Comparison of ENCODE assay signal across 22 cellular contexts in genomic region chr1:169217621-169218020, GRCh38.
A peak's percentile ranks its signal among the peaks of the same experiment; 100 is the strongest.
DNase-seq lines count a peak whose midpoint lies in the region; ATAC-seq and TF ChIP-seq lines count a peak whose summit lies in the region.
"Had no signal": no experiment of that assay in that cellular context is flagged by ENCODE, and none has a peak within 500 bp of the region (broad histone marks: within the 10 kb centered on the region; RNA-seq: fewer than 3 reads in every experiment).

No MANE protein-coding gene starts in this region.

- H3K4me3 ChIP-seq in GM12865 (ENCODE audit: low read depth, low read length) (no peak overlapping the region), HUES48 (ENCODE audit: low read depth, low read length) (no peak overlapping the region)
- H3K4me3 ChIP-seq: Peyer's patch, SJCRH30, uterus had no signal

- H3K4me1 Mint-ChIP-seq in natural killer cell (peaks cover 11 to 16% of the 10 kb centered on the region in 2 donors), mesothelial cell of epicardium (no peaks in the 10 kb centered on the region)
- H3K4me1 Mint-ChIP-seq: activated naive CD4-positive, alpha-beta T cell treated with anti-CD3 and anti-CD28 coated beads, Interleukin-2, amount 10 ng/mL, durations not matched to agents 7 days and 5 days had no signal

- ATAC-seq in natural killer cell: peak; percentile 76 to 98 (median 76)
- ATAC-seq: left colon had no signal

- H3K27ac ChIP-seq in HUES48 (ENCODE audit: low read depth, low read length): no peak overlapping the region
- H3K27ac ChIP-seq: C4-2B, foreskin keratinocyte, HL-60, Peyer's patch, SJCRH30, uterus had no signal

- H3K9me3 Mint-ChIP-seq in natural killer cell (no peaks in the 10 kb centered on the region), mesothelial cell of epicardium (peaks cover 4% of the 10 kb centered on the region)
- H3K9me3 Mint-ChIP-seq: activated naive CD4-positive, alpha-beta T cell treated with anti-CD3 and anti-CD28 coated beads, Interleukin-2, amount 10 ng/mL, durations not matched to agents 7 days and 5 days; activated T-helper 1 cell treated with anti-CD3 and anti-CD28 coated beads, Interleukin-12 subunit alpha, Interleukin-12 subunit beta, Interleukin-2, Interleukin-4 antibody, amounts not matched to agents 30 ng/mL and 10 ng/mL and 1 ng/mL, durations not matched to agents 14 hours and 24 hours and 36 hours had no signal

- no peaks in the 10 kb centered on the region for H3K9me3 ChIP-seq in HUES48 (ENCODE audit: control insufficient read depth, insufficient read depth, low read length)
- H3K9me3 ChIP-seq: Peyer's patch, SJCRH30, uterus had no signal

- intact Hi-C loops in natural killer cell (cut with micrococcal nuclease): no loop called here

- DNase-seq in GM12865 (ENCODE audit: low read depth): peak; percentile 4
- peak; percentile 61 for DNase-seq in SKM-1 (lab: John Stamatoyannopoulos, UW; ENCODE audit: unreplicated experiment)
- DNase-seq in natural killer cell: no peak
- DNase-seq in mesothelial cell of epicardium (ENCODE audit: low spot score in 2 of 2, unreplicated experiment in 2 of 2): no peak
- no peak for DNase-seq in NCI-H226
- DNase-seq in activated CD4-positive, alpha-beta T cell treated with anti-CD3 and anti-CD28 coated beads for 48 hours: no peak
- DNase-seq: activated CD4-positive, alpha-beta T cell treated with anti-CD3 and anti-CD28 coated beads, Interleukin-2, amount 50 U/mL, for 1 hour; activated naive CD4-positive, alpha-beta T cell treated with anti-CD3 and anti-CD28 coated beads, Interleukin-2, amount 10 ng/mL, durations not matched to agents 7 days and 5 days; effector memory CD4-positive, alpha-beta T cell; H7; left colon; mesenchymal stem cell; NCI-H2081; NCI-H446 treated with DMSO at 0.1 percent for 48 hours; Peyer's patch; uterus had no signal

- H3K36me3 Mint-ChIP-seq in natural killer cell (no peaks in the 10 kb centered on the region), mesothelial cell of epicardium (peaks cover 5% of the 10 kb centered on the region)
- H3K36me3 Mint-ChIP-seq: activated naive CD4-positive, alpha-beta T cell treated with anti-CD3 and anti-CD28 coated beads, Interleukin-2, amount 10 ng/mL, durations not matched to agents 7 days and 5 days had no signal

- H3K4me1 ChIP-seq in HUES48 (ENCODE audit: control insufficient read depth, insufficient read depth, low read length): peaks cover 17% of the 10 kb centered on the region
- H3K4me1 ChIP-seq: Peyer's patch, SJCRH30, uterus had no signal

- H3K27ac Mint-ChIP-seq in natural killer cell (peak overlapping the region in 1 of 2 donors; percentile 76), mesothelial cell of epicardium (no peak overlapping the region)
- H3K27ac Mint-ChIP-seq: activated naive CD4-positive, alpha-beta T cell treated with anti-CD3 and anti-CD28 coated beads, Interleukin-2, amount 10 ng/mL, durations not matched to agents 7 days and 5 days; activated T-helper 1 cell treated with anti-CD3 and anti-CD28 coated beads, Interleukin-12 subunit alpha, Interleukin-12 subunit beta, Interleukin-2, Interleukin-4 antibody, amounts not matched to agents 30 ng/mL and 10 ng/mL and 1 ng/mL, durations not matched to agents 14 hours and 24 hours and 36 hours had no signal

- peak overlapping the region; percentile 33; the same call in 1 of the 2 replicates for H3K9ac ChIP-seq in HUES48 (ENCODE audit: low read depth, low read length)

- H3K36me3 ChIP-seq in HUES48 (ENCODE audit: control insufficient read depth, insufficient read depth, low read length): no peaks in the 10 kb centered on the region
- H3K36me3 ChIP-seq: Peyer's patch, SJCRH30 had no signal

- peaks cover 0 to 5% of the 10 kb centered on the region in 2 donors for H3K27me3 Mint-ChIP-seq in natural killer cell (ENCODE audit: low read depth in 2 of 2)
- H3K27me3 Mint-ChIP-seq in mesothelial cell of epicardium (ENCODE audit: low read depth): no peaks in the 10 kb centered on the region
- H3K27me3 Mint-ChIP-seq: activated naive CD4-positive, alpha-beta T cell treated with anti-CD3 and anti-CD28 coated beads, Interleukin-2, amount 10 ng/mL, durations not matched to agents 7 days and 5 days had no signal

- H3K4me3 Mint-ChIP-seq in natural killer cell (peak overlapping the region; percentile 79), mesothelial cell of epicardium (no peak overlapping the region)
- H3K4me3 Mint-ChIP-seq: activated naive CD4-positive, alpha-beta T cell treated with anti-CD3 and anti-CD28 coated beads, Interleukin-2, amount 10 ng/mL, durations not matched to agents 7 days and 5 days; activated T-helper 1 cell treated with anti-CD3 and anti-CD28 coated beads, Interleukin-12 subunit alpha, Interleukin-12 subunit beta, Interleukin-2, Interleukin-4 antibody, amounts not matched to agents 30 ng/mL and 10 ng/mL and 1 ng/mL, durations not matched to agents 14 hours and 24 hours and 36 hours had no signal

- H3K27me3 ChIP-seq in HUES48 (ENCODE audit: control insufficient read depth, insufficient read depth, low read length): no peaks in the 10 kb centered on the region
- H3K27me3 ChIP-seq: foreskin keratinocyte, Peyer's patch, SJCRH30, uterus had no signal

- no peak for TF ChIP-seq CTCF in GM12865 (IDR thresholded peaks at IDR 0.05; ENCODE audit: insufficient read depth, low read depth, low read length, missing control alignments)
- no peak for TF ChIP-seq CTCF in natural killer cell (IDR thresholded peaks at IDR 0.05)
- TF ChIP-seq CTCF in mesothelial cell of epicardium (IDR thresholded peaks at IDR 0.05; ENCODE audit: unreplicated experiment): no peak

Comparison
In these comparisons a context has a peak if more than half of its experiments do, and no peak if none do; other contexts are left out.
1. DNase-seq: peak in GM12865 (single experiment) and SKM-1 (single experiment); none in natural killer cell (single experiment), mesothelial cell of epicardium (0 of 2), NCI-H226 (single experiment) and activated CD4-positive, alpha-beta T cell treated with anti-CD3 and anti-CD28 coated beads for 48 hours (single experiment).